11 cellular contexts compared by ENCODE assay signal in genomic region chr12:117098071-117098360, GRCh38. TPM values are rescaled to one million over a fixed set of nuclear protein-coding genes. Genes with fewer than 3 reads are reported as not detected.
DNase-seq lines count a peak whose midpoint lies in the region; ATAC-seq and TF ChIP-seq lines count a peak whose summit lies in the region.
"Had no signal": no experiment of that assay in that cellular context is flagged by ENCODE, and none has a peak within 500 bp of the region (broad histone marks: within the 10 kb centered on the region; RNA-seq: fewer than 3 reads in every experiment).

No MANE protein-coding gene starts in this region.

- intact Hi-C loops in mucosa of descending colon (cut with DNase I, micrococcal nuclease): no loop called here

- no peaks in the 10 kb centered on the region for H3K9me3 Mint-ChIP-seq in effector memory CD8-positive, alpha-beta T cell
- H3K9me3 Mint-ChIP-seq in osteocyte (ENCODE audit: unreplicated experiment): no peaks in the 10 kb centered on the region

- H3K4me3 Mint-ChIP-seq in effector memory CD8-positive, alpha-beta T cell: peak overlapping the region; percentile 80 to 87
- H3K4me3 Mint-ChIP-seq in osteocyte (ENCODE audit: unreplicated experiment): peak overlapping the region; percentile 61

- H4K20me1 ChIP-seq in DND-41 (ENCODE audit: insufficient read depth, low read length) (peaks cover 24% of the 10 kb centered on the region; the same call in 1 of the 2 replicates), KMS-11 (ENCODE audit: insufficient read depth) (no peaks in the 10 kb centered on the region)

- peak overlapping the region; percentile 97 for H3K4me2 ChIP-seq in DND-41 (ENCODE audit: insufficient read depth, low read length)
- H3K4me2 ChIP-seq in KMS-11: peak overlapping the region; percentile 60; the same call in 1 of the 2 replicates

- no peaks in the 10 kb centered on the region for H3K9me3 ChIP-seq in DND-41 (ENCODE audit: insufficient read depth, low read length, severe bottlenecking)
- H3K9me3 ChIP-seq in mucosa of descending colon: no peaks in the 10 kb centered on the region
- H3K9me3 ChIP-seq: SK-N-SH had no signal

- peak overlapping the region; percentile 83 to 94; a peak in 3 of 4 replicates for H3K4me3 ChIP-seq in DND-41 (ENCODE audit: low read depth in 1 of 2, low read length in 2 of 2)
- H3K4me3 ChIP-seq in KMS-11 (IDR thresholded peaks at IDR 0.05; ENCODE audit: insufficient read depth, low read depth, low read length): no peak overlapping the region
- H3K4me3 ChIP-seq in mucosa of descending colon: no peak overlapping the region

- ATAC-seq in DND-41 (ENCODE audit: insufficient read depth, low read depth) (no peak), HG02678 (IDR thresholded peaks at IDR 0.05; ENCODE audit: unreplicated experiment) (no peak), HG03432 (IDR thresholded peaks at IDR 0.05; ENCODE audit: unreplicated experiment) (no peak), mucosa of descending colon (no peak)
- no peak for ATAC-seq in effector memory CD8-positive, alpha-beta T cell (replicated peaks)

- peak overlapping the region in 1 of 2 donors; percentile 58 for H3K27ac Mint-ChIP-seq in effector memory CD8-positive, alpha-beta T cell
- no peak overlapping the region for H3K27ac Mint-ChIP-seq in osteocyte (ENCODE audit: unreplicated experiment)

- TF ChIP-seq CTCF in DND-41 (IDR thresholded peaks at IDR 0.05; ENCODE audit: borderline replicate concordance, extremely low read depth, low read length, poor library complexity, severe bottlenecking) (no peak), KMS-11 (conservative IDR thresholded peaks at IDR 0.05; ENCODE audit: low read depth, low read length) (no peak), osteocyte (IDR thresholded peaks at IDR 0.05) (no peak), mucosa of descending colon (IDR thresholded peaks at IDR 0.05) (no peak)

- peaks cover 12% of the 10 kb centered on the region for H3K36me3 ChIP-seq in DND-41 (ENCODE audit: insufficient read depth, low read length)
- H3K36me3 ChIP-seq in KMS-11 (ENCODE audit: insufficient read depth): no peaks in the 10 kb centered on the region
- H3K36me3 ChIP-seq in mucosa of descending colon (ENCODE audit: low read depth): no peaks in the 10 kb centered on the region

- H3K4me1 ChIP-seq in DND-41 (ENCODE audit: insufficient read depth, low read length) (peaks cover 37% of the 10 kb centered on the region), KMS-11 (ENCODE audit: low read depth, poor library complexity, severe bottlenecking) (peaks cover 3% of the 10 kb centered on the region), mucosa of descending colon (ENCODE audit: low read depth) (peaks cover 9% of the 10 kb centered on the region)

- H3K27me3 Mint-ChIP-seq in effector memory CD8-positive, alpha-beta T cell: peaks cover 0 to 6% of the 10 kb centered on the region in 2 donors
- peaks cover 74% of the 10 kb centered on the region for H3K27me3 Mint-ChIP-seq in osteocyte (ENCODE audit: unreplicated experiment)

- peaks cover 58% of the 10 kb centered on the region for H3K79me2 ChIP-seq in DND-41 (ENCODE audit: insufficient read depth, low read length)
- H3K79me2 ChIP-seq in KMS-11 (ENCODE audit: insufficient read depth, low read depth): no peaks in the 10 kb centered on the region

- H2AFZ ChIP-seq in DND-41 (ENCODE audit: low read depth, low read length) (no peak overlapping the region), KMS-11 (ENCODE audit: low read depth) (no peak overlapping the region)

- no peak for DNase-seq in DND-41
- no peak for DNase-seq in effector memory CD8-positive, alpha-beta T cell
- no peak for DNase-seq in osteocyte (ENCODE audit: extremely low spot score, unreplicated experiment)
- no peak for DNase-seq in mucosa of descending colon
- DNase-seq in NCI-H510A treated with DMSO at 0.1 percent for 48 hours (lab: John Stamatoyannopoulos, UW): no peak
- DNase-seq: kidney glomerular epithelial cell, NCI-H1048 had no signal

- H3K9ac ChIP-seq in DND-41 (ENCODE audit: low read depth, low read length) (peak overlapping the region; percentile 91), KMS-11 (no peak overlapping the region)
- H3K9ac ChIP-seq: SK-N-SH had no signal

- H3K27me3 ChIP-seq in DND-41 (ENCODE audit: insufficient read depth, low read length, poor library complexity) (no peaks in the 10 kb centered on the region), KMS-11 (ENCODE audit: insufficient read depth, low read depth) (no peaks in the 10 kb centered on the region)

- H3K36me3 Mint-ChIP-seq in effector memory CD8-positive, alpha-beta T cell (ENCODE audit: insufficient read depth): no peaks in the 10 kb centered on the region
- no peaks in the 10 kb centered on the region for H3K36me3 Mint-ChIP-seq in osteocyte (ENCODE audit: unreplicated experiment)

- H3K27ac ChIP-seq in DND-41 (ENCODE audit: low read length) (peak overlapping the region; percentile 10; the same call in 1 of the 2 replicates), KMS-11 (no peak overlapping the region)

- H3K4me1 Mint-ChIP-seq in effector memory CD8-positive, alpha-beta T cell (ENCODE audit: low read depth in 2 of 2): peaks cover 20 to 23% of the 10 kb centered on the region in 2 donors
- peaks cover 3% of the 10 kb centered on the region for H3K4me1 Mint-ChIP-seq in osteocyte (ENCODE audit: unreplicated experiment)

RNA-seq across cellular contexts. Expression of gene TESC, which starts 1.2 kb away (rescaled TPM):
- total RNA-seq in osteocyte: not detected in 2 replicates
- total RNA-seq in mucosa of descending colon: 1 to 10 TPM in 2 of 3 donors, under 1 TPM in 1; 0.78 to 2.2 (median 2.0) TPM

Comparison
In these comparisons a context has a peak if more than half of its experiments do, and no peak if none do; other contexts are left out.
1. H3K4me3 ChIP-seq: peak in DND-41 (2 of 2); none in KMS-11 (single experiment) and mucosa of descending colon (single experiment).